ENCODE assay signal across 1 cellular context in the genomic region with DNA sequence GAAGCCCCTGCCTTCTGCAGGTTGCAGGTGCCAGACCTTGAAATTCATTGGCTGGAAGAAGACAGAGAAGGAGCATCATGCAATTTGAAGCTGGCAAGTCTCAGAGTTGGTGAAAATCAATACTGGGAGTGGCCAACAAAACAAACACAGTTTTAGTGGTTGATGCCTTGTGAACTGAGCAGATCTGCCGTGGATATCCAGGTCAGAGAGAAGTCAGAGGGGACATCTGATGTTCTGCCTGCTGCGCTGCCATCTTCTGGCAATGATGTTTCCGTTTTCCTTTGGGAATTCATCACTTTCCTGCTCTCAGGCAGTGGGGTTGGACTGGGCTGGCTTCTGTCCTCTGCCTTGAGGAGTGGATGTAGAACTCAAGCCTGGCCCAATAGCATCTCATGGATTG.
TF ChIP-seq lines count a peak whose summit lies in the region.

No MANE protein-coding gene starts in this region.

TF ChIP-seq in H1, 55 proteins besides CTCF, POLR2A, EP300 and RAD21:
- TF ChIP-seq SUZ12 (IDR thresholded peaks at IDR 0.05; ENCODE audit: low read length) = no peak
- no peak for TF ChIP-seq SIN3A (conservative IDR thresholded peaks at IDR 0.05 in 1 of 2, IDR thresholded peaks at IDR 0.05 in 1 of 2; ENCODE audit: low read depth in 1 of 2, low read length in 2 of 2)
- TF ChIP-seq KDM4A (IDR thresholded peaks at IDR 0.05; ENCODE audit: low read depth, low read length, severe bottlenecking) = no peak
- no peak for TF ChIP-seq KDM5A (IDR thresholded peaks at IDR 0.05; ENCODE audit: low read length)
- no peak for TF ChIP-seq TAF7 (optimal IDR thresholded peaks at IDR 0.05; ENCODE audit: borderline replicate concordance, low read depth, low read length)
- no peak for TF ChIP-seq POU5F1 (IDR thresholded peaks at IDR 0.05; ENCODE audit: low read depth, low read length)
- TF ChIP-seq ZNF274 (IDR thresholded peaks at IDR 0.05; ENCODE audit: borderline replicate concordance, extremely low read depth, low read length) = no peak
- TF ChIP-seq, protein P1, sequence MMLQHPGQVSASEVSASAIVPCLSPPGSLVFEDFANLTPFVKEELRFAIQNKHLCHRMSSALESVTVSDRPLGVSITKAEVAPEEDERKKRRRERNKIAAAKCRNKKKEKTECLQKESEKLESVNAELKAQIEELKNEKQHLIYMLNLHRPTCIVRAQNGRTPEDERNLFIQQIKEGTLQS (IDR thresholded peaks at IDR 0.05; ENCODE audit: insufficient read depth, low read depth, low read length) = no peak
- no peak for TF ChIP-seq ASH2L (IDR thresholded peaks at IDR 0.05; ENCODE audit: low read length)
- TF ChIP-seq POLR2AphosphoS5 (IDR thresholded peaks at IDR 0.05; ENCODE audit: low read depth, low read length) = no peak
